Comparison of ENCODE assay signal across 9 cellular contexts in the genomic region with DNA sequence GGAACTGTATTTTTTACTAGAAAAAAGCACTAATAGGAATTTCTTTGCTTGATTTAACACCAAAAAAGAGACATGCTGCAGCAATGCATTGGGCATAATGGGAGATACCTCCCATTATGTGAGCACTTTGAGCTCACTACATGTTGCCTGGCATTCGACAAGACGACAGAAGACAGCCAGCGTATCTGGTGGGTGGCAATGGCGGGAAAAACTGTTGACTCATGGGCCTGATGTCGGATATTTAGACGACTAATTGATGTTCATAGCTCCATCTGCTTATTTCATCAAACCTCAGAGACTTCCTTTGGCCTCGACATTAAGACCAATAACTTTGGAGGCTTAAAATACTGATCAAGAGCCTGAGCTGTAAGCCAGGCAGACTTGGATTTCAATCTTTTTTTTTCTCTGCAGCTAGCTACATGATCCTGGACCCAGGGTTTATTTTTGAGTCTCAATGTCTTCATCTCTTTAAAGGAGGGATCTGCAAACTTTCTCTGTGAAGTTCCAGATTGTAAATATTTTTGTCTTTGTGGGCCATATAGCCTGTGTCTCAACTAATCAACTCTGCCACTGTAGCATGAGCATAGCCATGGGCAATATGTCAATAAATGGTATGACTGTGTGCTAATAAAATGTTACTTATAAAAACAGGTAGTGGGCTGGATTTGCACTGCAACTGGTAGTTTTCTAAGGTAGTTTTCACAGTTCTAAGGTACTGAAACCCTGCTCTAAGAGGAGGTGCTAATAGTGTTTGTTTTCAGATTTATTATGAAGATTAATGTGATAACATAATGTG.
"Had no signal": no experiment of that assay in that cellular context is flagged by ENCODE, and none has a peak within 500 bp of the region (broad histone marks: within the 10 kb centered on the region; RNA-seq: fewer than 3 reads in every experiment).

No MANE protein-coding gene starts in this region.

- H3K4me1 ChIP-seq: HAP-1 had no signal

- DNase-seq: GM23248, GOT3, H7, HFFc6, IMR-90, KG1 had no signal

- H3K27ac ChIP-seq: GM23248 had no signal

- H2AFZ ChIP-seq: GM23248 had no signal

- ATAC-seq: HCT116, K562 had no signal

- H3K36me3 ChIP-seq: HAP-1 had no signal

- H3K4me3 ChIP-seq: GM23248, HAP-1, K562 had no signal

- H3K9me3 ChIP-seq: HAP-1 had no signal

- H3K9ac ChIP-seq: GM23248 had no signal
